8 cellular contexts compared by ENCODE assay signal in genomic region chr10:45726703-45727420, GRCh38. TPM values are rescaled to one million over a fixed set of nuclear protein-coding genes. Genes with fewer than 3 reads are reported as not detected.
DNase-seq lines count a peak whose midpoint lies in the region; ATAC-seq and TF ChIP-seq lines count a peak whose summit lies in the region.
"Not testable (repeated sequence)": the region's sequence is repeated elsewhere in the genome, so short reads cannot be mapped to it uniquely, and the experiment has no call there.

A gene with protein sequence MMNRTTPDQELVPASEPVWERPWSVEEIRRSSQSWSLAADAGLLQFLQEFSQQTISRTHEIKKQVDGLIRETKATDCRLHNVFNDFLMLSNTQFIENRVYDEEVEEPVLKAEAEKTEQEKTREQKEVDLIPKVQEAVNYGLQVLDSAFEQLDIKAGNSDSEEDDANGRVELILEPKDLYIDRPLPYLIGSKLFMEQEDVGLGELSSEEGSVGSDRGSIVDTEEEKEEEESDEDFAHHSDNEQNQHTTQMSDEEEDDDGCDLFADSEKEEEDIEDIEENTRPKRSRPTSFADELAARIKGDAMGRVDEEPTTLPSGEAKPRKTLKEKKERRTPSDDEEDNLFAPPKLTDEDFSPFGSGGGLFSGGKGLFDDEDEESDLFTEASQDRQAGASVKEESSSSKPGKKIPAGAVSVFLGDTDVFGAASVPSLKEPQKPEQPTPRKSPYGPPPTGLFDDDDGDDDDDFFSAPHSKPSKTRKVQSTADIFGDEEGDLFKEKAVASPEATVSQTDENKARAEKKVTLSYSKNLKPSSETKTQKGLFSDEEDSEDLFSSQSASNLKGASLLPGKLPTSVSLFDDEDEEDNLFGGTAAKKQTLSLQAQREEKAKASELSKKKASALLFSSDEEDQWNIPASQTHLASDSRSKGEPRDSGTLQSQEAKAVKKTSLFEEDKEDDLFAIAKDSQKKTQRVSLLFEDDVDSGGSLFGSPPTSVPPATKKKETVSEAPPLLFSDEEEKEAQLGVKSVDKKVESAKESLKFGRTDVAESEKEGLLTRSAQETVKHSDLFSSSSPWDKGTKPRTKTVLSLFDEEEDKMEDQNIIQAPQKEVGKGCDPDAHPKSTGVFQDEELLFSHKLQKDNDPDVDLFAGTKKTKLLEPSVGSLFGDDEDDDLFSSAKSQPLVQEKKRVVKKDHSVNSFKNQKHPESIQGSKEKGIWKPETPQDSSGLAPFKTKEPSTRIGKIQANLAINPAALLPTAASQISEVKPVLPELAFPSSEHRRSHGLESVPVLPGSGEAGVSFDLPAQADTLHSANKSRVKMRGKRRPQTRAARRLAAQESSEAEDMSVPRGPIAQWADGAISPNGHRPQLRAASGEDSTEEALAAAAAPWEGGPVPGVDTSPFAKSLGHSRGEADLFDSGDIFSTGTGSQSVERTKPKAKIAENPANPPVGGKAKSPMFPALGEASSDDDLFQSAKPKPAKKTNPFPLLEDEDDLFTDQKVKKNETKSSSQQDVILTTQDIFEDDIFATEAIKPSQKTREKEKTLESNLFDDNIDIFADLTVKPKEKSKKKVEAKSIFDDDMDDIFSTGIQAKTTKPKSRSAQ (N-terminal part only) (plus strand): TSS chr10:45727266. CDS start chr10:45727318, 52 bp downstream.

- DNase-seq in 8988T (peak; percentile 26), NCI-H2171 treated with DMSO at 0.1 percent for 48 hours (lab: John Stamatoyannopoulos, UW) (peak; percentile 55), brain pericyte (ENCODE audit: low read depth, low spot score) (peak; percentile 24), iPS DF 4.7 (ENCODE audit: extremely low read depth, low spot score) (peak; percentile 14), sciatic nerve (ENCODE audit: low spot score) (peak; percentile 97)

- TF ChIP-seq CTCF in VCaP (conservative IDR thresholded peaks at IDR 0.05), result not testable (repeated sequence)

- ATAC-seq in GM18867 (IDR thresholded peaks at IDR 0.05; ENCODE audit: unreplicated experiment) (peak; percentile 87), HG03066 (IDR thresholded peaks at IDR 0.05; ENCODE audit: low read depth, unreplicated experiment) (peak; percentile 90), sciatic nerve (peak; percentile 98)

- intact Hi-C loops in sciatic nerve (cut with DNase I), result not testable (repeated sequence)

- H3K27ac ChIP-seq in VCaP, result peak within 1 kb of the TSS; percentile 55

RNA-seq across cellular contexts. Expression of the gene that starts here (rescaled TPM):
- 48.1 TPM for total RNA-seq in sciatic nerve

Comparison
In these comparisons a context has a peak if more than half of its experiments do, and no peak if none do; other contexts are left out.
1. Peak in every context shown above with its lines: DNase-seq, ATAC-seq and H3K27ac ChIP-seq.
2. DNase-seq: peak in every context shown above with its lines; median percentile 97 in sciatic nerve; 55 in NCI-H2171 treated with DMSO at 0.1 percent for 48 hours; 26 in 8988T; 24 in brain pericyte; 14 in iPS DF 4.7.